Comparison of ENCODE assay signal across 1 cellular context in the genomic region with DNA sequence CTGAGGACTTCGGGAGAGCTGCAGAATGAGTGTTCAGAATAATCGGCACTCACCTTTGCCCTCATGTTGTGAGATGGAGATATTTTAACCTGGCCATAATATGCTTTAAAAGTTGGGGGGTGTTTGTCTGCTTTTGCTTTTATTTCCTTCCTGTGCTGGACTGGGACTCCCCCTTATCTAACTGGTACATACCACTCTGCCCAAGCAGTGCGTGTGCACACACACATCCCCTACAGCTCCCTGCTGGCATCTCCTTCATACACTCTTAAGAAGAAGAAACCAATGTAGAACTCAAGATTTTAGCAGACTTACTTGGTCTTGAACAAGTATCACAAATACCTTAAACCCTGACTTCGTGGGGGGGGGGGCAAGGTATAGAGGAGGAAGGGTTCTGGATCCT.
TF ChIP-seq lines count a peak whose summit lies in the region.

No MANE protein-coding gene starts in this region.

TF ChIP-seq in HepG2, 621 proteins besides CTCF, POLR2A, EP300 and RAD21 (continued from another document):
- no peak for TF ChIP-seq PBX2 (CRISPR knock-in tag; IDR thresholded peaks at IDR 0.05)
- TF ChIP-seq ZNF276 (CRISPR knock-in tag; IDR thresholded peaks at IDR 0.05; ENCODE audit: low read depth) = no peak
- TF ChIP-seq ZFP37 (CRISPR knock-in tag; IDR thresholded peaks at IDR 0.05; ENCODE audit: borderline replicate concordance) = no peak
- no peak for TF ChIP-seq SRSF1 (optimal IDR thresholded peaks at IDR 0.05; ENCODE audit: low read depth, low read length)
- TF ChIP-seq ZXDC (CRISPR knock-in tag; IDR thresholded peaks at IDR 0.05) = no peak
- TF ChIP-seq ZNF724P (CRISPR knock-in tag; IDR thresholded peaks at IDR 0.05; ENCODE audit: borderline replicate concordance) = no peak
- TF ChIP-seq ZNF878 (CRISPR knock-in tag; IDR thresholded peaks at IDR 0.05) = no peak
- TF ChIP-seq AKAP8 (CRISPR knock-in tag; IDR thresholded peaks at IDR 0.05) = no peak
- no peak for TF ChIP-seq JUN (CRISPR knock-in tag; IDR thresholded peaks at IDR 0.05)
- TF ChIP-seq SIN3B (IDR thresholded peaks at IDR 0.05; ENCODE audit: low read length) = no peak
